Comparison of ENCODE assay signal across 1 cellular context in the genomic region with DNA sequence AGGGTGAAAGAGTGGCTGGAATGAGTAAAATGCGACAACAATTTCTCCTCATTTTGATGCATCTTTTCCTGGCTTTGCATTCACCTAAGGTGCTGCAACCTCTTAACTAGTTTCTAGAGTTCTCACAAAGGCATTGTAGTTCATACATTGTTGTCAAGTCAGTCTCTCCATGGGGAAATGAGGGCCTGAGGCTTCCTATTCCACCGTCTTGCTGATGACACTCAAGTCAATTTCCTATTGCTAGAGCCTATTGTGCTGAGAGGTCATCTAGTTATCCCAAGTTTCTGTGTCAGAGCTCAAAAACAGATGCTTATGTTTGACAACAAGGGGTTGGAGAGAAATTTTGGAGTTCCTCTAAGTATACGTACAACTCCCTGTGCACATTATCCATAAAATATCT.
TF ChIP-seq lines count a peak whose summit lies in the region.

No MANE protein-coding gene starts in this region.

TF ChIP-seq in K562, 482 proteins besides CTCF, POLR2A, EP300 and RAD21 (continued from another document):
- TF ChIP-seq, protein P1, sequence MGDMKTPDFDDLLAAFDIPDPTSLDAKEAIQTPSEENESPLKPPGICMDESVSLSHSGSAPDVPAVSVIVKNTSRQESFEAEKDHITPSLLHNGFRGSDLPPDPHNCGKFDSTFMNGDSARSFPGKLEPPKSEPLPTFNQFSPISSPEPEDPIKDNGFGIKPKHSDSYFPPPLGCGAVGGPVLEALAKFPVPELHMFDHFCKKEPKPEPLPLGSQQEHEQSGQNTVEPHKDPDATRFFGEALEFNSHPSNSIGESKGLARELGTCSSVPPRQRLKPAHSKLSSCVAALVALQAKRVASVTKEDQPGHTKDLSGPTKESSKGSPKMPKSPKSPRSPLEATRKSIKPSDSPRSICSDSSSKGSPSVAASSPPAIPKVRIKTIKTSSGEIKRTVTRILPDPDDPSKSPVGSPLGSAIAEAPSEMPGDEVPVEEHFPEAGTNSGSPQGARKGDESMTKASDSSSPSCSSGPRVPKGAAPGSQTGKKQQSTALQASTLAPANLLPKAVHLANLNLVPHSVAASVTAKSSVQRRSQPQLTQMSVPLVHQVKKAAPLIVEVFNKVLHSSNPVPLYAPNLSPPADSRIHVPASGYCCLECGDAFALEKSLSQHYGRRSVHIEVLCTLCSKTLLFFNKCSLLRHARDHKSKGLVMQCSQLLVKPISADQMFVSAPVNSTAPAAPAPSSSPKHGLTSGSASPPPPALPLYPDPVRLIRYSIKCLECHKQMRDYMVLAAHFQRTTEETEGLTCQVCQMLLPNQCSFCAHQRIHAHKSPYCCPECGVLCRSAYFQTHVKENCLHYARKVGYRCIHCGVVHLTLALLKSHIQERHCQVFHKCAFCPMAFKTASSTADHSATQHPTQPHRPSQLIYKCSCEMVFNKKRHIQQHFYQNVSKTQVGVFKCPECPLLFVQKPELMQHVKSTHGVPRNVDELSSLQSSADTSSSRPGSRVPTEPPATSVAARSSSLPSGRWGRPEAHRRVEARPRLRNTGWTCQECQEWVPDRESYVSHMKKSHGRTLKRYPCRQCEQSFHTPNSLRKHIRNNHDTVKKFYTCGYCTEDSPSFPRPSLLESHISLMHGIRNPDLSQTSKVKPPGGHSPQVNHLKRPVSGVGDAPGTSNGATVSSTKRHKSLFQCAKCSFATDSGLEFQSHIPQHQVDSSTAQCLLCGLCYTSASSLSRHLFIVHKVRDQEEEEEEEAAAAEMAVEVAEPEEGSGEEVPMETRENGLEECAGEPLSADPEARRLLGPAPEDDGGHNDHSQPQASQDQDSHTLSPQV (IDR thresholded peaks at IDR 0.05): 0 out of 2 replicates have a peak, but pooled peaks have one; percentile 21
- TF ChIP-seq DMBX1 (CRISPR knock-in tag; IDR thresholded peaks at IDR 0.05; ENCODE audit: borderline replicate concordance) (peak; percentile 82), FOSL1 (tag; conservative IDR thresholded peaks at IDR 0.05) (no peak), ZBTB17 (CRISPR knock-in tag; IDR thresholded peaks at IDR 0.05) (peak; percentile 39; the same call in 1 of the 2 replicates), PTTG1 (tag; IDR thresholded peaks at IDR 0.05; ENCODE audit: low read depth) (peak; percentile 22; the same call in 1 of the 2 replicates)
